Comparison of ENCODE assay signal across 16 cellular contexts in the genomic region with DNA sequence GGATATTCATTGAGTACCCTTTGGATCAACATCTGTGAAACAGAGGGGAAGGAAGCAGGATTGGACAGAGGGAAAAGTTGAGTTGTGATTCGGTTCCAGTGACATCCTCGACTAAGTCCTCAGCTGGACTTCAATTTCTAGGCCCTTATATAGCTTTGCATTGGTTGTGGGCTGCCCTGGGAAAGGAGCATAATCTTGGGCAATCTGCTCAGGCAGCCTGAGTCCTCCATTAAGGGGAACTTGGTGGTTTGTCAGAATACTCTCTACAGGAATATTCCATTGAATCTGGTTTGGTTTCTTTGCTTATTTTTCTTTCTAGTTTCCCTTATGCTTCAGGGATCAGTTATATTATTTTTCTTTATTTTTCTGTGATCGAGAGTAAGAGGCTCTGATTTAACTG.
A peak's percentile ranks its signal among the peaks of the same experiment; 100 is the strongest.
DNase-seq lines count a peak whose midpoint lies in the region; ATAC-seq lines count a peak whose summit lies in the region.
"Had no signal": no experiment of that assay in that cellular context is flagged by ENCODE, and none has a peak within 500 bp of the region (broad histone marks: within the 10 kb centered on the region; RNA-seq: fewer than 3 reads in every experiment).

No MANE protein-coding gene starts in this region.

- no peak overlapping the region for H3K4ac ChIP-seq in mesenchymal stem cell (ENCODE audit: low read depth in 1 of 2, low read length in 2 of 2)

- H3K4me1 Mint-ChIP-seq in activated CD8-positive, alpha-beta T cell treated with anti-CD3 and anti-CD28 coated beads, Interleukin-2, amount 10 ng/mL, durations not matched to agents 7 days and 5 days (ENCODE audit: low read depth): peaks cover 4% of the 10 kb centered on the region

- in situ Hi-C loops in KBM-7 (cut with MboI; ENCODE audit: low pct_unique_long_range_greater_than_20kb, low sequenced_read_pairs): no loop called here

- peaks cover 0 to 6% of the 10 kb centered on the region in 2 experiments for H3K36me3 ChIP-seq in mesenchymal stem cell (ENCODE audit: control insufficient read depth in 1 of 2, insufficient read depth in 2 of 2, low read depth in 1 of 2, low read length in 2 of 2)

- no peak overlapping the region for H3K4me2 ChIP-seq in mesenchymal stem cell (ENCODE audit: low read length, poor library complexity, severe bottlenecking)

- no peak overlapping the region for H3K27ac Mint-ChIP-seq in activated CD8-positive, alpha-beta T cell treated with anti-CD3 and anti-CD28 coated beads, Interleukin-2, amount 10 ng/mL, durations not matched to agents 7 days and 5 days
- H3K27ac Mint-ChIP-seq: B cell, HFFc6 had no signal

- no peak overlapping the region for H3K4me3 ChIP-seq in mesenchymal stem cell (ENCODE audit: insufficient read depth in 1 of 2, low read depth in 1 of 2, low read length in 2 of 2)
- H3K4me3 ChIP-seq: K562, SK-N-MC had no signal

- H3K4me1 ChIP-seq in mesenchymal stem cell (ENCODE audit: control insufficient read depth, insufficient read depth, low read depth, low read length): peaks cover 3% of the 10 kb centered on the region

- no peaks in the 10 kb centered on the region for H3K9me3 ChIP-seq in mesenchymal stem cell (ENCODE audit: control insufficient read depth, low read length)

- H3K27me3 ChIP-seq in mesenchymal stem cell (ENCODE audit: control insufficient read depth in 1 of 2, insufficient read depth in 1 of 2, low read length in 2 of 2): no peaks in the 10 kb centered on the region

- H3K79me1 ChIP-seq in mesenchymal stem cell (replicated peaks; ENCODE audit: low read length, poor library complexity, severe bottlenecking): peaks cover 25% of the 10 kb centered on the region

- H2AK5ac ChIP-seq in mesenchymal stem cell (ENCODE audit: low read length, severe bottlenecking): no peak overlapping the region

- no peak overlapping the region for H3K9ac ChIP-seq in mesenchymal stem cell (ENCODE audit: low read length)

- H4K91ac ChIP-seq in mesenchymal stem cell (ENCODE audit: low read length): no peak overlapping the region

- H3K14ac ChIP-seq in mesenchymal stem cell (ENCODE audit: low read length in 2 of 2): no peak overlapping the region

- no peak overlapping the region for H2BK120ac ChIP-seq in mesenchymal stem cell (ENCODE audit: low read depth, low read length)

- H3K36me3 Mint-ChIP-seq in activated CD8-positive, alpha-beta T cell treated with anti-CD3 and anti-CD28 coated beads, Interleukin-2, amount 10 ng/mL, durations not matched to agents 7 days and 5 days (ENCODE audit: low read depth): no peaks in the 10 kb centered on the region

- CTCF ChIA-PET in activated CD8-positive, alpha-beta T cell treated with anti-CD3 and anti-CD28 coated beads, Interleukin-2, amount 10 ng/mL, durations not matched to agents 7 days and 5 days (lab: Charles Lee): interaction anchor here (2.1 kb wide), 1 partner anchor 134 kb away, joined by 4 read pairs; no protein-coding TSS in a partner anchor

- H2AFZ ChIP-seq in mesenchymal stem cell (ENCODE audit: low read depth, low read length): no peak overlapping the region

- ATAC-seq in activated CD8-positive, alpha-beta T cell treated with anti-CD3 and anti-CD28 coated beads, Interleukin-2, amount 10 ng/mL, durations not matched to agents 7 days and 5 days: no peak
- ATAC-seq: K562 had no signal

- 94% methylated on average over 2 of the region's 3 CpGs for WGBS in mesenchymal stem cell

- H3K18ac ChIP-seq in mesenchymal stem cell (ENCODE audit: low read depth in 1 of 2, low read length in 2 of 2): no peak overlapping the region

- POLR2A ChIA-PET in activated CD8-positive, alpha-beta T cell treated with anti-CD3 and anti-CD28 coated beads, Interleukin-2, amount 10 ng/mL, durations not matched to agents 7 days and 5 days (lab: Charles Lee): interaction anchor here (0.5 kb wide), 1 partner anchor 101 kb away, joined by 7 read pairs; no protein-coding TSS in a partner anchor

- no peaks in the 10 kb centered on the region for H3K27me3 Mint-ChIP-seq in activated CD8-positive, alpha-beta T cell treated with anti-CD3 and anti-CD28 coated beads, Interleukin-2, amount 10 ng/mL, durations not matched to agents 7 days and 5 days (ENCODE audit: low read depth)
- H3K27me3 Mint-ChIP-seq: B cell; CD4-positive, alpha-beta memory T cell had no signal

- no peak overlapping the region for H4K8ac ChIP-seq in mesenchymal stem cell (ENCODE audit: low read length)

- H2BK15ac ChIP-seq in mesenchymal stem cell (ENCODE audit: low read depth, poor library complexity, severe bottlenecking): no peak overlapping the region

- H3K23ac ChIP-seq in mesenchymal stem cell (ENCODE audit: low read length in 2 of 2): no peak overlapping the region

- H3K4me3 Mint-ChIP-seq in activated CD8-positive, alpha-beta T cell treated with anti-CD3 and anti-CD28 coated beads, Interleukin-2, amount 10 ng/mL, durations not matched to agents 7 days and 5 days: no peak overlapping the region
- H3K4me3 Mint-ChIP-seq: B cell; CD4-positive, alpha-beta memory T cell; HFFc6 had no signal

- DNase-seq in AML-193 (lab: John Stamatoyannopoulos, UW) (peak; percentile 58), KBM-7 (peak; percentile 18), OCI-M1 (lab: John Stamatoyannopoulos, UW) (peak; percentile 26), mesenchymal stem cell (no peak), NCI-H1105 treated with DMSO at 0.1 percent for 48 hours (lab: John Stamatoyannopoulos, UW) (no peak), inferior parietal cortex (ENCODE audit: extremely low spot score) (no peak)
- DNase-seq in activated CD8-positive, alpha-beta T cell treated with anti-CD3 and anti-CD28 coated beads, Interleukin-2, amount 10 ng/mL, durations not matched to agents 7 days and 5 days: no peak
- DNase-seq: CD4-positive, alpha-beta memory T cell; DMS79 treated with DMSO at 0.1 percent for 48 hours; HFFc6; NCI-H1417; NCI-H2029; NCI-H2171 treated with DMSO at 0.1 percent for 48 hours had no signal

- H3K9me3 Mint-ChIP-seq in activated CD8-positive, alpha-beta T cell treated with anti-CD3 and anti-CD28 coated beads, Interleukin-2, amount 10 ng/mL, durations not matched to agents 7 days and 5 days (ENCODE audit: insufficient read depth): no peaks in the 10 kb centered on the region
- H3K9me3 Mint-ChIP-seq: CD4-positive, alpha-beta memory T cell; HFFc6 had no signal

- no peak overlapping the region for H2BK5ac ChIP-seq in mesenchymal stem cell (ENCODE audit: low read depth, low read length, poor library complexity, severe bottlenecking)

- H3K27ac ChIP-seq in mesenchymal stem cell (ENCODE audit: low read length, poor library complexity, severe bottlenecking): peak overlapping the region; percentile 19
- H3K27ac ChIP-seq: SK-N-MC had no signal

- H2BK12ac ChIP-seq in mesenchymal stem cell (ENCODE audit: low read length in 2 of 2): no peak overlapping the region

Comparison
In these comparisons a context has a peak if more than half of its experiments do, and no peak if none do; other contexts are left out.
1. DNase-seq: peak in AML-193 (2 of 2), KBM-7 (single experiment) and OCI-M1 (single experiment); none in mesenchymal stem cell (single experiment), NCI-H1105 treated with DMSO at 0.1 percent for 48 hours (single experiment), inferior parietal cortex (single experiment) and activated CD8-positive, alpha-beta T cell treated with anti-CD3 and anti-CD28 coated beads, Interleukin-2, amount 10 ng/mL, durations not matched to agents 7 days and 5 days (single experiment).